ENCODE assay signal across 22 cellular contexts in the genomic region with DNA sequence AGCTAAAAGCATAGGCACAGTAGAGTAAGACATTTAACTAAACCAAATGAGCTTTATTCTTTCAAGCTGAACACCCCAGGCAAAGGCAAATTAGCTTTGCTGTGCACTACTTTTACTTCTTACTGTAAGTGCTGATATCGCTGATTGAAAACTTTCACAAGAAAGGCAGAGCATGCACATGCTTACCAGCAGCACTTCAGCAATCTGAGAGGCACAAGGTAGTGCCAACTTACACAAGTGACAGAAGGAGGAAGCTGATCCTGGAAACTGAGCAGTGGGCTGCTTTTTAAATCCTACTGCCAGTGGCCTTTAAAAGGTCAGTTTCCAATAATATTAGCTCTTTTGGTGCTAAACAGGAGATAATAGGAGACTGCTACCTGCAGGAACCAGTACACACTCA. TPM values are rescaled to one million over a fixed set of nuclear protein-coding genes. Genes with fewer than 3 reads are reported as not detected.
DNase-seq lines count a peak whose midpoint lies in the region; ATAC-seq and TF ChIP-seq lines count a peak whose summit lies in the region.
"Had no signal": no experiment of that assay in that cellular context is flagged by ENCODE, and none has a peak within 500 bp of the region (broad histone marks: within the 10 kb centered on the region; RNA-seq: fewer than 3 reads in every experiment).

No MANE protein-coding gene starts in this region.

- peaks cover 3 to 64% of the 10 kb centered on the region in 2 donors for H3K36me3 ChIP-seq in psoas muscle (ENCODE audit: insufficient read depth in 1 of 2, low read depth in 1 of 2)

- no peak for ATAC-seq in activated T-cell treated with anti-CD3 and anti-CD28 coated beads, Interleukin-2, amount 50 U/mL, for 72 hours (replicated peaks in 1 of 2)
- peak; percentile 11 for ATAC-seq in left lobe of liver
- peak in 3 of 4 donors; percentile 54 to 69 (median 60) for ATAC-seq in psoas muscle
- ATAC-seq in HG02571 (IDR thresholded peaks at IDR 0.05; ENCODE audit: unreplicated experiment): no peak
- ATAC-seq in HG02870 (IDR thresholded peaks at IDR 0.05; ENCODE audit: unreplicated experiment): no peak
- ATAC-seq: GM12878, GM23338, HCT116 had no signal

- peaks cover under 1 to 4% of the 10 kb centered on the region in 2 donors for H3K9me3 Mint-ChIP-seq in activated T-cell treated with anti-CD3 and anti-CD28 coated beads, Interleukin-2, amount 50 U/mL, for 72 hours

- intact Hi-C loops in psoas muscle (cut with DNase I): no loop called here

- no peaks in the 10 kb centered on the region for H3K4me1 Mint-ChIP-seq in activated T-cell treated with anti-CD3 and anti-CD28 coated beads, Interleukin-2, amount 50 U/mL, for 72 hours (ENCODE audit: low read depth)
- H3K4me1 Mint-ChIP-seq: B cell; CD14-positive monocyte; CD8-positive, alpha-beta memory T cell; H9 had no signal

- H3K4me1 ChIP-seq in psoas muscle: peaks cover 39% of the 10 kb centered on the region
- H3K4me1 ChIP-seq: BLaER1 had no signal

- no peaks in the 10 kb centered on the region for H3K27me3 Mint-ChIP-seq in activated T-cell treated with anti-CD3 and anti-CD28 coated beads, Interleukin-2, amount 50 U/mL, for 72 hours (ENCODE audit: low read depth)
- H3K27me3 Mint-ChIP-seq: B cell; CD4-positive, alpha-beta T cell; CD8-positive, alpha-beta memory T cell had no signal

- peaks cover 26 to 56% of the 10 kb centered on the region in 2 donors for H3K36me3 Mint-ChIP-seq in activated T-cell treated with anti-CD3 and anti-CD28 coated beads, Interleukin-2, amount 50 U/mL, for 72 hours (ENCODE audit: insufficient read depth in 2 of 2)

- DNase-seq in activated T-cell treated with anti-CD3 and anti-CD28 coated beads, Interleukin-2, amount 50 U/mL, for 72 hours: no peak
- no peak for DNase-seq in activated T-cell treated with anti-CD3 and anti-CD28 coated beads for 4 hours
- no peak for DNase-seq in left lobe of liver (ENCODE audit: low spot score)
- DNase-seq in psoas muscle: no peak
- no peak for DNase-seq in HUDEP-2 (lab: John Stamatoyannopoulos, UW; ENCODE audit: unreplicated experiment in 76 of 76)
- DNase-seq: CD4-positive, alpha-beta T cell; CD8-positive, alpha-beta memory T cell; DMS 273 treated with DMSO at 0.1 percent for 48 hours; DMS79; EL; GDM1; H9 had no signal

- H3K4me3 Mint-ChIP-seq in activated T-cell treated with anti-CD3 and anti-CD28 coated beads, Interleukin-2, amount 50 U/mL, for 72 hours: no peak overlapping the region
- H3K4me3 Mint-ChIP-seq: B cell; CD14-positive monocyte; CD4-positive, alpha-beta T cell; CD8-positive, alpha-beta memory T cell; GM23338; H9 had no signal

- TF ChIP-seq CTCF in C4-2B (conservative IDR thresholded peaks at IDR 0.05) (no peak), psoas muscle (IDR thresholded peaks at IDR 0.05) (no peak)

- 41 to 68% (median 42%) methylated on average over 1 of the region's 1 CpG for WGBS in psoas muscle, 3 donors

- H3K4me3 ChIP-seq in psoas muscle: peak overlapping the region; percentile 20
- H3K4me3 ChIP-seq: BLaER1, GM12878, GM23338 had no signal

- H3K27me3 ChIP-seq in psoas muscle (ENCODE audit: insufficient read depth in 3 of 3, low read length in 2 of 3): no peaks in the 10 kb centered on the region
- H3K27me3 ChIP-seq: BLaER1 had no signal

- peak overlapping the region; percentile 54 for H3K27ac Mint-ChIP-seq in activated T-cell treated with anti-CD3 and anti-CD28 coated beads, Interleukin-2, amount 50 U/mL, for 72 hours
- H3K27ac Mint-ChIP-seq: B cell; CD14-positive monocyte; CD4-positive, alpha-beta T cell; CD8-positive, alpha-beta memory T cell; GM23338; H9 had no signal

- H3K27ac ChIP-seq in C4-2B (peak overlapping the region; percentile 41; the same call in 1 of the 2 replicates), psoas muscle (peak overlapping the region; percentile 54)
- H3K27ac ChIP-seq: 22Rv1, BLaER1 had no signal

- H3K9me3 ChIP-seq in psoas muscle: no peaks in the 10 kb centered on the region

RNA-seq across cellular contexts. Expression of a gene that starts 43.9 kb away (rescaled TPM):
- total RNA-seq in activated T-cell treated with anti-CD3 and anti-CD28 coated beads, Interleukin-2, amount 50 U/mL, for 72 hours: 10 to 100 TPM; 49.1 to 56.4 TPM
- total RNA-seq in left lobe of liver (15.6 TPM), psoas muscle (10 to 100 TPM; 28.3 to 41.0 (median 38.8) TPM)
- 10 to 100 TPM in 2 of 3 donors, 1 to 10 TPM in 1; 8.8 to 36.0 (median 14.4) TPM for polyA plus RNA-seq in psoas muscle

Comparison
In these comparisons a context has a peak if more than half of its experiments do, and no peak if none do; other contexts are left out.
1. ATAC-seq: peak in left lobe of liver (single experiment) and psoas muscle (3 of 4); none in activated T-cell treated with anti-CD3 and anti-CD28 coated beads, Interleukin-2, amount 50 U/mL, for 72 hours (0 of 2), HG02571 (single experiment) and HG02870 (single experiment).